ENCODE assay signal across 8 cellular contexts in the genomic region with DNA sequence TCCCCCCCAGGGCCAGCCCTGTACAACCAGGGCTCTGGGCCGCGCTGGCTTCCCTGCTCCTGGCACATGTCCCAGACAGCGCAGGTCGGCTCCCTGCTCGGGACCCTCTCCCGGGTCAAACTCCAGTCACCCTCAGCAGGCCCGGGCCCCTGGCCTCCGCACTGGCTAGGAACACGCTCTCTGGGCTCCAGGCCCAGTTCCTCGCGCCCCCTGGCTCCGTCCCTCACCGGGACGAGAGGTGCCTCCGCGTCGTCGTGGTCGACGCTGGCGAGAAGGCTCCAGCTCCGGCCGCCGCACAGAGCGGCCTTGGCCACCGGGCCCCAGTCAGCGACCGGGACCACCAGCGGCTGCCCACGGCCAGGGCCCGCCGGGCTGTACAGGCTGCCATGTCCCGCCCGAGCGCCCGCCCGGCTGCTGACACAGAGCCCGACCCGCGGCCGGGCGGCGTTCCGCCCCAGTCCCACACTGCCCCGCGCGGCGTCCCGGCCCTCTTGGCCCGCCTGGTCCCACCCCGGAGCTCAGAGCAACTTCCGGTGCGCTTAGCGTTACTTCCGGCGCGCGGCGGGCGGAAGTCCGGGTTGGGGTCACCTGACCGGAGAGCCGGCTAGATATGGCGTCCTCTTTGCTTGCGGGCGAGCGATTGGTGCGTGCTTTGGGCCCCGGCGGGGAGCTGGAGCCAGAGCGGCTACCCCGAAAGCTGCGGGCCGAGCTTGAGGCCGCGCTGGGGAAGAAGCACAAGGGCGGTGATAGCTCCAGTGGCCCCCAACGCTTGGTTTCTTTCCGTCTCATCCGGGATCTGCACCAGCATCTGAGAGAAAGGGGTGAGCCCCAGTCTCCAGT. TPM values are rescaled to one million over a fixed set of nuclear protein-coding genes. Genes with fewer than 3 reads are reported as not detected.
DNase-seq lines count a peak whose midpoint lies in the region; ATAC-seq and TF ChIP-seq lines count a peak whose summit lies in the region.

A gene with protein sequence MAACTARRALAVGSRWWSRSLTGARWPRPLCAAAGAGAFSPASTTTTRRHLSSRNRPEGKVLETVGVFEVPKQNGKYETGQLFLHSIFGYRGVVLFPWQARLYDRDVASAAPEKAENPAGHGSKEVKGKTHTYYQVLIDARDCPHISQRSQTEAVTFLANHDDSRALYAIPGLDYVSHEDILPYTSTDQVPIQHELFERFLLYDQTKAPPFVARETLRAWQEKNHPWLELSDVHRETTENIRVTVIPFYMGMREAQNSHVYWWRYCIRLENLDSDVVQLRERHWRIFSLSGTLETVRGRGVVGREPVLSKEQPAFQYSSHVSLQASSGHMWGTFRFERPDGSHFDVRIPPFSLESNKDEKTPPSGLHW (minus strand): TSS at position 467 of the 840 bp plus-strand sequence. CDS start 79 bp downstream, at position 388.

- ATAC-seq in GM21423 (IDR thresholded peaks at IDR 0.05; ENCODE audit: unreplicated experiment) = peak; percentile 96

- H3K79me2 ChIP-seq in OCI-LY1 (ENCODE audit: insufficient read depth, low read length) = peaks cover 20% of the 10 kb centered on the region

- peak within 1 kb of the TSS; percentile 87 for H3K27ac Mint-ChIP-seq in Calu3 (ENCODE audit: unreplicated experiment)

- H3K4me3 ChIP-seq in HUES6 (ENCODE audit: low read depth, low read length) (peak within 1 kb of the TSS; percentile 95), OCI-LY1 (ENCODE audit: low read depth, low read length, poor library complexity, severe bottlenecking) (peak within 1 kb of the TSS; percentile 99)

- DNase-seq in Calu3 (peak; percentile 96), midbrain (lab: John Stamatoyannopoulos, UW) (peak; percentile 97)
- DNase-seq in activated CD8-positive, alpha-beta memory T cell treated with anti-CD3 and anti-CD28 coated beads, Interleukin-2, amount 50 U/mL, for 4 hours = peak; percentile 95
- peak; percentile 93 to 94 for DNase-seq in stimulated activated CD8-positive, alpha-beta memory T cell treated with anti-CD3 and anti-CD28 coated beads, Interleukin-15, amount 100 ng/mL, for 48 hours (ENCODE audit: low read depth in 2 of 2)

- H3K27ac ChIP-seq in HUES6 (ENCODE audit: low read depth, low read length) (peak within 1 kb of the TSS; percentile 86), OCI-LY1 (ENCODE audit: low read depth, low read length, poor library complexity, severe bottlenecking) (no peak within 1 kb of the TSS)

- H3K4me1 Mint-ChIP-seq in Calu3 (ENCODE audit: low read depth, unreplicated experiment) = peaks cover 13% of the 10 kb centered on the region

- no peaks in the 10 kb centered on the region for H3K9me3 ChIP-seq in HUES6 (ENCODE audit: control insufficient read depth, insufficient read depth, low read depth, low read length)
- H3K9me3 ChIP-seq in OCI-LY1 (ENCODE audit: low read length) = no peaks in the 10 kb centered on the region

- CTCF ChIA-PET in Calu3 (lab: Charles Lee) = interaction anchor here (0.6 to 2.6 kb wide), 4 partner anchors 10 to 59 kb away, joined by 3 to 10 read pairs (median 6); a partner anchor contains a TSS

- peaks cover 10% of the 10 kb centered on the region for H3K4me1 ChIP-seq in HUES6 (ENCODE audit: control insufficient read depth, insufficient read depth, low read length)
- H3K4me1 ChIP-seq in OCI-LY1 (ENCODE audit: insufficient read depth, low read length, severe bottlenecking) = peaks cover 25% of the 10 kb centered on the region

- no peak for TF ChIP-seq CTCF in Calu3 (IDR thresholded peaks at IDR 0.05; ENCODE audit: unreplicated experiment)
- TF ChIP-seq CTCF in OCI-LY1 (IDR thresholded peaks at IDR 0.05; ENCODE audit: low read length) = no peak

- H3K36me3 ChIP-seq in HUES6 (ENCODE audit: control insufficient read depth, insufficient read depth, low read length) (peaks cover 58% of the 10 kb centered on the region), OCI-LY1 (ENCODE audit: insufficient read depth, low read length) (peaks cover 58% of the 10 kb centered on the region)

- H3K9ac ChIP-seq in HUES6 (ENCODE audit: low read length) (peak within 1 kb of the TSS; percentile 96), OCI-LY1 (ENCODE audit: low read length) (peak within 1 kb of the TSS; percentile 99)

- no peaks in the 10 kb centered on the region for H4K20me1 ChIP-seq in OCI-LY1 (ENCODE audit: insufficient read depth, low read length)

- peaks cover 39% of the 10 kb centered on the region for H3K36me3 Mint-ChIP-seq in Calu3 (ENCODE audit: insufficient read depth, unreplicated experiment)

- no TSS peak for BruUV-seq in Calu3 (replicated peaks; lab: Mats Ljungman, UMichigan)

- H3F3A ChIP-seq in OCI-LY1 (ENCODE audit: insufficient read depth, low read length) = no peaks in the 10 kb centered on the region

- peak within 1 kb of the TSS; percentile 94 for H3K4me2 ChIP-seq in OCI-LY1 (ENCODE audit: low read length)

- intact Hi-C loops in Calu3 (cut with micrococcal nuclease; ENCODE audit: unreplicated experiment) = no loop called here

- peak within 1 kb of the TSS; percentile 91 for H3K4me3 Mint-ChIP-seq in Calu3 (ENCODE audit: low read depth, unreplicated experiment)

- H3K27me3 ChIP-seq in HUES6 (ENCODE audit: control insufficient read depth, insufficient read depth, low read length) (no peaks in the 10 kb centered on the region), OCI-LY1 (ENCODE audit: insufficient read depth, low read length) (no peaks in the 10 kb centered on the region)

- H3K9me2 ChIP-seq in OCI-LY1 (ENCODE audit: low read depth, low read length) = no peaks in the 10 kb centered on the region

- no peaks in the 10 kb centered on the region for H3K27me3 Mint-ChIP-seq in Calu3 (ENCODE audit: unreplicated experiment)

- no peaks in the 10 kb centered on the region for H3K9me3 Mint-ChIP-seq in Calu3 (ENCODE audit: low read depth, unreplicated experiment)

- in situ Hi-C loops in endometrial microvascular endothelial cells (cut with HindIII; ENCODE audit: inconsistent ontology term, low pct_unique_long_range_greater_than_20kb, low sequenced_read_pairs) = no loop called here

- H2AFZ ChIP-seq in OCI-LY1 (ENCODE audit: low read length) = no peak within 1 kb of the TSS

RNA-seq across cellular contexts. Expression of the gene that starts here (rescaled TPM):
- 82.7 and 85.9 TPM in 2 replicates for total RNA-seq in Calu3 (2022)
- 144 TPM for total RNA-seq in endometrial microvascular endothelial cells (ENCODE audit: inconsistent ontology term)
